In the genomic region with DNA sequence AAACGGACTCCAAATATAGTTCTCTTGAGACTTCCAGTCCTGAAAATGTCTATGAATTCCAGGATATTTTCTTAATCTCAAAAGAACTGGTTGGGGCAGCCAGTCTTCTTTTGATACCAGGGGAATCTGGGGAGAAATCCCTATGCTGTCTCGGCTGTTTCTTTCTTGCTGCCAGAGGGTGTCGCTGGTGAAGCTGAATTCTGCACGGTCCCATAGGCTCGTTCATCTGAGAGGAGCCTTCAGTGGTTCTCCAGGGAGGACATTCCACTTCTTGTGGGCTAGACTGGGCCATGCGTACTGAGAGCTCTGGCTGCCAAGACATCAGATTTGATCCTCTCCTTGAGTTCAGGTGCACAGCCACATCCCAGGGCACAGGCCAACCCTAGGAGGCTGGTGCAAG, we compare ENCODE assay signal across 8 cellular contexts.
DNase-seq lines count a peak whose midpoint lies in the region; ATAC-seq, FAIRE-seq and TF ChIP-seq lines count a peak whose summit lies in the region.

No MANE protein-coding gene starts in this region.

- TF ChIP-seq CTCF in GM12864 (IDR thresholded peaks at IDR 0.05; ENCODE audit: low read depth, low read length, missing control alignments) = peak; percentile 58
- TF ChIP-seq CTCF in pancreas (IDR thresholded peaks at IDR 0.05) = no peak

- no peaks in the 10 kb centered on the region for H3K27me3 ChIP-seq in pancreas

- FAIRE-seq in pancreas (lab: Jason Lieb, UNC) = no peak

- no peak for DNase-seq in GM12864 (ENCODE audit: low read depth)
- DNase-seq in NCI-H226 = peak; percentile 33
- DNase-seq in fibroblast of gingiva (ENCODE audit: low read depth) = peak; percentile 61
- peak in 1 of 6 donors; percentile 18 for DNase-seq in pancreas
- no peak for DNase-seq in DMS79 treated with DMSO at 0.1 percent for 48 hours (lab: John Stamatoyannopoulos, UW)
- no peak for DNase-seq in medulla oblongata (ENCODE audit: extremely low spot score)

- intact Hi-C loops in pancreas (cut with DNase I) = no loop called here

- H3K4me3 ChIP-seq in GM12864 (ENCODE audit: low read depth, low read length) (no peak overlapping the region), pancreas (no peak overlapping the region)

- WGBS in pancreas, 2 donors = 14 to 30% methylated on average over 6 of the region's 6 CpGs

- H3K36me3 ChIP-seq in pancreas = no peaks in the 10 kb centered on the region

- no peaks in the 10 kb centered on the region for H3K4me1 ChIP-seq in pancreas

- ATAC-seq in pancreas = peak in 3 of 4 donors; percentile 54 to 75 (median 70)
- ATAC-seq in GM19395 (IDR thresholded peaks at IDR 0.05; ENCODE audit: unreplicated experiment) = no peak
- no peak for ATAC-seq in HG03108 (IDR thresholded peaks at IDR 0.05; ENCODE audit: unreplicated experiment)

- no peaks in the 10 kb centered on the region for H3K9me3 ChIP-seq in pancreas

- H3K27ac ChIP-seq in pancreas = no peak overlapping the region

Comparison
In these comparisons a context has a peak if more than half of its experiments do, and no peak if none do; other contexts are left out.
1. DNase-seq: peak in NCI-H226 (single experiment) and fibroblast of gingiva (single experiment); none in GM12864 (single experiment), DMS79 treated with DMSO at 0.1 percent for 48 hours (single experiment) and medulla oblongata (single experiment).
2. ATAC-seq: peak in pancreas (3 of 4); none in GM19395 (single experiment) and HG03108 (single experiment).